8 cellular contexts compared by ENCODE assay signal in the genomic region with DNA sequence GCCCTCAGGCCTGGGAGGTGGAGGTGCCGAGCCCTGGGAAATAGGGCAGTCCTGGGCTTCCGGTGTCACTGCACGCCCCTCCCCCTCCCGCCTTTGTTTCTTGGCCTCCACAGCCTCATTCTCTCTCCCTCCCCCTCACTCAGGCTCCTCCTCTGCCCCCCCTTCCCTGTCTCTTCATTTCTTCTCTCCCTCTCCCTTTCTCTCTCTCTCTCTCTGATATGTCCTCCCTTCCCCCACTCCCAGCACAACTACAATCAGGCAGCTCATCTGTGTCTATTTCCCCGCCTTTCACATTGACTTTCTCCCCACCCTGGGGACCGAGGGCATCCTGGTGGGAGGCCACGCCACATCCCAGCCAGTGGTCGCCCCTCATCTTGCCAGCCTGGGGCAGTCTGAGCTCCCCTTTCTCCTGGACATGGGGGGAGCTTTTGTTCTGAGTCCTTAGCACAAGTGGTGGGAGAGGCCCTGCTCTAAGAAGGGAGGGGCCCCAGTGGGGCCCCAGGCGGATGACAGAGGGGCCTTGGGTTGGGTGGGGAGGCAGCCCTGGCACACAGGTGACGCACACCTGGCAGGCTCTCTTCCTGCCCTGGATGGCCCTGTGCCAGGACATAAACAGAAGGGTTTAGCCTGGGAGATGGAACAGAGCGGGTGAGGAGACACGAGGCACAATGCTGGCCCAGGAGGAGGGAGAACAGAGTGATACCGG. TPM values are rescaled to one million over a fixed set of nuclear protein-coding genes. Genes with fewer than 3 reads are reported as not detected.
A peak's percentile ranks its signal among the peaks of the same experiment; 100 is the strongest.
DNase-seq lines count a peak whose midpoint lies in the region; ATAC-seq and TF ChIP-seq lines count a peak whose summit lies in the region.

No MANE protein-coding gene starts in this region.

- H3K36me3 ChIP-seq in CD8-positive, alpha-beta T cell (ENCODE audit: insufficient read depth, low read length) = no peaks in the 10 kb centered on the region
- H3K36me3 ChIP-seq in gastroesophageal sphincter (peaks cover 0 to 5% of the 10 kb centered on the region in 2 donors), psoas muscle (ENCODE audit: insufficient read depth in 1 of 2, low read depth in 1 of 2) (no peaks in the 10 kb centered on the region)

- intact Hi-C loops in CD8-positive, alpha-beta T cell (cut with DNase I, micrococcal nuclease) = no loop called here
- intact Hi-C loops in psoas muscle (cut with DNase I) = no loop called here

- WGBS in gastroesophageal sphincter (ENCODE audit: low coverage in 1 of 2), 2 donors = 7 to 43% methylated on average over 3 to 8 of the region's 13 CpGs
- WGBS in psoas muscle, 3 donors = 53 to 61% (median 58%) methylated on average over 11 to 13 of the region's 13 CpGs

- no peaks in the 10 kb centered on the region for H3K27me3 ChIP-seq in CD8-positive, alpha-beta T cell (ENCODE audit: insufficient read depth, low read length)
- no peaks in the 10 kb centered on the region for H3K27me3 ChIP-seq in gastroesophageal sphincter
- no peaks in the 10 kb centered on the region for H3K27me3 ChIP-seq in psoas muscle (ENCODE audit: insufficient read depth in 3 of 3, low read length in 2 of 3)

- POLR2A ChIA-PET in CD8-positive, alpha-beta T cell (lab: Charles Lee) = no interaction called here
- POLR2A ChIA-PET in activated CD4-positive, alpha-beta memory T cell treated with anti-CD3 and anti-CD28 coated beads, Interleukin-2, amount 10 ng/mL, durations not matched to agents 7 days and 5 days (lab: Charles Lee) = interaction anchor here (1.1 to 2.0 kb wide), 4 partner anchors 28 to 171 kb away, joined by 3 to 7 read pairs (median 4); partner anchors contain the start of gene AP3S2

- H3K4me1 Mint-ChIP-seq in CD8-positive, alpha-beta T cell (ENCODE audit: low read depth) = peaks cover 38% of the 10 kb centered on the region
- peaks cover 45% of the 10 kb centered on the region for H3K4me1 Mint-ChIP-seq in activated CD4-positive, alpha-beta memory T cell treated with anti-CD3 and anti-CD28 coated beads, Interleukin-2, amount 10 ng/mL, durations not matched to agents 7 days and 5 days

- TF ChIP-seq CTCF in CD8-positive, alpha-beta T cell (IDR thresholded peaks at IDR 0.05) = no peak
- no peak for TF ChIP-seq CTCF in gastroesophageal sphincter (IDR thresholded peaks at IDR 0.05)
- no peak for TF ChIP-seq CTCF in psoas muscle (IDR thresholded peaks at IDR 0.05)

- H3K27ac ChIP-seq in CD8-positive, alpha-beta T cell (ENCODE audit: low read depth, low read length) = no peak overlapping the region
- H3K27ac ChIP-seq in gastroesophageal sphincter (peak overlapping the region in 3 of 4 donors; percentile 60 to 84 (median 78)), psoas muscle (peak overlapping the region; percentile 82)

- H3K9me3 ChIP-seq in CD8-positive, alpha-beta T cell (ENCODE audit: low read length) = no peaks in the 10 kb centered on the region
- H3K9me3 ChIP-seq in gastroesophageal sphincter (no peaks in the 10 kb centered on the region), psoas muscle (no peaks in the 10 kb centered on the region)

- ATAC-seq in CD8-positive, alpha-beta T cell = peak; percentile 61
- ATAC-seq in gastroesophageal sphincter = no peak
- ATAC-seq in psoas muscle = peak; percentile 25 to 37 (median 30)

- CTCF ChIA-PET in CD8-positive, alpha-beta T cell (lab: Charles Lee) = interaction anchor here (3.8 kb wide), 1 partner anchor 8 kb away, joined by 26 read pairs; no protein-coding TSS in a partner anchor
- CTCF ChIA-PET in activated CD4-positive, alpha-beta memory T cell treated with anti-CD3 and anti-CD28 coated beads, Interleukin-2, amount 10 ng/mL, durations not matched to agents 7 days and 5 days (lab: Charles Lee) = interaction anchor here (2.4 kb wide), 1 partner anchor 9 kb away, joined by 6 read pairs; no protein-coding TSS in a partner anchor

- DNase-seq in CD8-positive, alpha-beta T cell = peak in 3 of 7 experiments; percentile 14 to 54 (median 36)
- peak; percentile 69 for DNase-seq in NCI-H2107 (lab: John Stamatoyannopoulos, UW)
- peak; percentile 61 for DNase-seq in activated CD4-positive, alpha-beta memory T cell treated with anti-CD3 and anti-CD28 coated beads, Interleukin-2, amount 10 ng/mL, durations not matched to agents 7 days and 5 days
- DNase-seq in psoas muscle = no peak
- DNase-seq in DMS 273 (lab: John Stamatoyannopoulos, UW; ENCODE audit: unreplicated experiment) = no peak
- DNase-seq in NCI-H524 (lab: John Stamatoyannopoulos, UW) = no peak
- no peak for DNase-seq in KG1 (lab: John Stamatoyannopoulos, UW)

- no peaks in the 10 kb centered on the region for H3K27me3 Mint-ChIP-seq in CD8-positive, alpha-beta T cell (ENCODE audit: low read depth)
- H3K27me3 Mint-ChIP-seq in activated CD4-positive, alpha-beta memory T cell treated with anti-CD3 and anti-CD28 coated beads, Interleukin-2, amount 10 ng/mL, durations not matched to agents 7 days and 5 days = no peaks in the 10 kb centered on the region

- peak overlapping the region; percentile 69 for H3K27ac Mint-ChIP-seq in CD8-positive, alpha-beta T cell
- peak overlapping the region; percentile 21 for H3K27ac Mint-ChIP-seq in activated CD4-positive, alpha-beta memory T cell treated with anti-CD3 and anti-CD28 coated beads, Interleukin-2, amount 10 ng/mL, durations not matched to agents 7 days and 5 days

- H3K9me3 Mint-ChIP-seq in CD8-positive, alpha-beta T cell = no peaks in the 10 kb centered on the region
- H3K9me3 Mint-ChIP-seq in activated CD4-positive, alpha-beta memory T cell treated with anti-CD3 and anti-CD28 coated beads, Interleukin-2, amount 10 ng/mL, durations not matched to agents 7 days and 5 days = no peaks in the 10 kb centered on the region

- no peak overlapping the region for H3K4me3 Mint-ChIP-seq in CD8-positive, alpha-beta T cell
- no peak overlapping the region for H3K4me3 Mint-ChIP-seq in activated CD4-positive, alpha-beta memory T cell treated with anti-CD3 and anti-CD28 coated beads, Interleukin-2, amount 10 ng/mL, durations not matched to agents 7 days and 5 days

- peaks cover 30% of the 10 kb centered on the region for H3K4me1 ChIP-seq in CD8-positive, alpha-beta T cell (ENCODE audit: insufficient read depth, low read length)
- H3K4me1 ChIP-seq in gastroesophageal sphincter (peaks cover 0 to 72% (median 46%) of the 10 kb centered on the region in 3 donors), psoas muscle (peaks cover 50% of the 10 kb centered on the region)

- no peak for TF ChIP-seq POLR2A in gastroesophageal sphincter (IDR thresholded peaks at IDR 0.05)

- no peak overlapping the region for H3K4me3 ChIP-seq in CD8-positive, alpha-beta T cell (ENCODE audit: low read depth, low read length)
- no peak overlapping the region for H3K4me3 ChIP-seq in gastroesophageal sphincter
- H3K4me3 ChIP-seq in psoas muscle = no peak overlapping the region

- TF ChIP-seq EP300 in gastroesophageal sphincter (IDR thresholded peaks at IDR 0.05) = no peak

- peaks cover 8% of the 10 kb centered on the region for H3K36me3 Mint-ChIP-seq in CD8-positive, alpha-beta T cell
- no peaks in the 10 kb centered on the region for H3K36me3 Mint-ChIP-seq in activated CD4-positive, alpha-beta memory T cell treated with anti-CD3 and anti-CD28 coated beads, Interleukin-2, amount 10 ng/mL, durations not matched to agents 7 days and 5 days (ENCODE audit: low read depth)

RNA-seq across cellular contexts. Expression of gene IDH2, which starts 40.1 kb away (rescaled TPM):
- total RNA-seq in CD8-positive, alpha-beta T cell = 10 to 100 TPM; 41.5 to 42.2 TPM
- 100 to 1,000 TPM; 218 to 224 TPM for total RNA-seq in activated CD4-positive, alpha-beta memory T cell treated with anti-CD3 and anti-CD28 coated beads, Interleukin-2, amount 10 ng/mL, durations not matched to agents 7 days and 5 days
- total RNA-seq in gastroesophageal sphincter = 100 to 1,000 TPM in 3 of 4 donors, 10 to 100 TPM in 1; 45.2 to 289 (median 132) TPM
- total RNA-seq in psoas muscle = 100 to 1,000 TPM; 513 to 926 (median 752) TPM
- polyA plus RNA-seq in psoas muscle = 100 to 1,000 TPM; 365 to 759 (median 405) TPM

Comparison
In these comparisons a context has a peak if more than half of its experiments do, and no peak if none do; other contexts are left out.
1. DNase-seq: peak in NCI-H2107 (single experiment) and activated CD4-positive, alpha-beta memory T cell treated with anti-CD3 and anti-CD28 coated beads, Interleukin-2, amount 10 ng/mL, durations not matched to agents 7 days and 5 days (single experiment); none in psoas muscle (0 of 2), DMS 273 (single experiment), NCI-H524 (0 of 2) and KG1 (single experiment).